ENCODE assay signal across 8 cellular contexts in the genomic region with DNA sequence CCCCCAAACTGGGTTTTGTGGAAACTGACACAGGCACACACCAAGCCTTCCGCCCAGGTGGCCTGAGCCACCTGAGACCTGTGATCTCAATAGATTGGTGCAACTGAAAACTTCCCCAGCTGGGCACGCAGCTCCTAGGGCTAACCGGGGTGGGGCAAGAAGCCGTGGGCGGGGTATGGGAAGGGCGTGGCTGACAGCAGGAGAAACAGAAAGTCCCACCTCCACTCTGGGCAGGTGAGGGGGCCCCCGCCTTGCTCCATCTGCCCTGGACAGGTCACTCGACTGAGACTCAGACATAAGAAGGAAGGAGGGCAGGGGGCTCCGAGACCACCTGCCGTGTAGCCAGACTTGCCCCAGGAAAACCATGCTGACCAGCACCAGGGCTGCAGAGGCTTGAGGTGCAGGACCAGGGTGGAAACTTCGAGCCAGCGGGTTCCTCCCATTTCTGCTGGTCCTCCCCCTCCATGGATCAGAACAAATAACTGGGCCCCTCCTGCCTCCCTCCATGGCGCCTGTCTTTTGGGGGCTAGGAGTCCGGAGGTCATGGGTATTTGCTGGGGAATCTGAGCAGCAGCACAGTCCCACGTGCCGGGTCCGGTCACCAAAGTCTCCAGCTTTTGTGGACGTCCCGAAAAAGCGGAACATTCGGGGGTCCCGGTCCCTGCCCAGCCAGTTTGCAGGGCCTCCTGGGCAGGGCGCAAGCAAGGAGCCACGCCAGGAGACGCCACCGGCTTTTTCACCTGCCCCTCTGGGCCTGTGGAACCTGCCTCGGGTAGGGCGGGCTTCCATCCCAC. TPM values are rescaled to one million over a fixed set of nuclear protein-coding genes. Genes with fewer than 3 reads are reported as not detected.
DNase-seq lines count a peak whose midpoint lies in the region; ATAC-seq and TF ChIP-seq lines count a peak whose summit lies in the region.

No MANE protein-coding gene starts in this region.

- intact Hi-C loops in colonic mucosa (cut with DNase I), result loop anchor here (5.0 kb wide), 1 partner anchor 57 kb away; no protein-coding TSS in a partner anchor

- TF ChIP-seq CTCF in colonic mucosa (IDR thresholded peaks at IDR 0.05), result no peak
- no peak for TF ChIP-seq CTCF in lung (IDR thresholded peaks at IDR 0.05; ENCODE audit: control extremely low read depth, extremely low read depth)

- H3K9me3 ChIP-seq in MG63, result no peaks in the 10 kb centered on the region
- no peaks in the 10 kb centered on the region for H3K9me3 ChIP-seq in colonic mucosa
- no peaks in the 10 kb centered on the region for H3K9me3 ChIP-seq in lung (ENCODE audit: control insufficient read depth in 2 of 2, insufficient read depth in 1 of 2, low read length in 1 of 2)

- no peaks in the 10 kb centered on the region for H3K27me3 ChIP-seq in MG63
- H3K27me3 ChIP-seq in colonic mucosa, result no peaks in the 10 kb centered on the region
- no peaks in the 10 kb centered on the region for H3K27me3 ChIP-seq in lung (ENCODE audit: control insufficient read depth, insufficient read depth)

- H3K36me3 ChIP-seq in MG63 (peaks cover 28% of the 10 kb centered on the region), colonic mucosa (no peaks in the 10 kb centered on the region), lung (ENCODE audit: control insufficient read depth in 2 of 2, insufficient read depth in 2 of 2, low read length in 2 of 2) (no peaks in the 10 kb centered on the region)

- H3K4me3 ChIP-seq in MG63 (peak overlapping the region; percentile 62), colonic mucosa (peak overlapping the region; percentile 58), lung (peak overlapping the region; percentile 65)

- in situ Hi-C loops in Caki2 (cut with HindIII; ENCODE audit: low pct_unique_long_range_greater_than_20kb, low sequenced_read_pairs), result no loop called here

- DNase-seq in Caki2 (ENCODE audit: low read depth) (peak; percentile 58), MG63 (peak; percentile 68), colonic mucosa (peak; percentile 94), lung (ENCODE audit: low spot score) (peak; percentile 91), NCI-H1930 (lab: John Stamatoyannopoulos, UW) (no peak)
- DNase-seq in stimulated activated CD8-positive, alpha-beta memory T cell treated with anti-CD3 and anti-CD28 coated beads, Interleukin-15, amount 100 ng/mL, for 4 hours (ENCODE audit: low read depth in 2 of 2), result peak; percentile 19 to 26

- H3K27ac ChIP-seq in colonic mucosa (peak overlapping the region; percentile 74), lung (ENCODE audit: low read depth in 1 of 2, low read length in 1 of 2) (peak overlapping the region; percentile 54 to 91)

- H3K9ac ChIP-seq in colonic mucosa (ENCODE audit: low read depth in 2 of 2, low read length in 2 of 2), result peak overlapping the region; percentile 78 to 81

- H3K4me1 ChIP-seq in colonic mucosa (peaks cover 10% of the 10 kb centered on the region), lung (ENCODE audit: control insufficient read depth in 2 of 2, insufficient read depth in 2 of 2, low read length in 2 of 2) (peaks cover 10 to 17% of the 10 kb centered on the region in 2 donors)

- WGBS in lung, 2 donors, result 4 to 5% methylated on average over 28 of the region's 28 CpGs

- ATAC-seq in activated CD4-positive, CD25-positive, alpha-beta regulatory T cell treated with anti-CD3 and anti-CD28 coated beads, Interleukin-2, amount 50 U/mL, for 24 hours, result peak; percentile 53 to 68
- ATAC-seq in lung (ENCODE audit: insufficient read depth, low FRiP score) (peak; percentile 79), GM18868 (IDR thresholded peaks at IDR 0.05; ENCODE audit: unreplicated experiment) (no peak)

RNA-seq across cellular contexts. Expression of a gene that starts 1.3 kb away (rescaled TPM):
- 70.1 and 77.2 TPM in 2 replicates for total RNA-seq in Caki2 (2014; rRNA removed; shearing (Covaris generic); ENCODE audit: low replicate concordance)
- 127 and 145 TPM in 2 replicates for total RNA-seq in MG63 (2014; rRNA removed; shearing (Covaris generic); ENCODE audit: low replicate concordance)
- 10 to 100 TPM; 42.8 to 86.1 TPM for total RNA-seq in colonic mucosa
- total RNA-seq in lung, result 100 to 1,000 TPM in 1 of 2 donors, 10 to 100 TPM in 1; 95.6 to 176 TPM
- 10 to 100 TPM; 47.5 to 88.2 TPM for polyA plus RNA-seq in lung

RNA-seq across cellular contexts. Expression of a gene that starts 20.9 kb away (rescaled TPM):
- 0.35 TPM in 1 of 2 replicates, not detected in the other for total RNA-seq in Caki2 (2014; rRNA removed; shearing (Covaris generic); ENCODE audit: low replicate concordance)
- total RNA-seq in MG63 (2014; rRNA removed; shearing (Covaris generic); ENCODE audit: low replicate concordance), result 0.67 TPM in 1 of 2 replicates, not detected in the other
- total RNA-seq in colonic mucosa, result under 1 TPM; 0.72 to 0.82 TPM
- 1 to 10 TPM; 8.2 to 8.3 TPM for total RNA-seq in lung
- 1 to 10 TPM in 1 of 2 donors, under 1 TPM in 1; 0.39 to 1.7 TPM for polyA plus RNA-seq in lung

RNA-seq across cellular contexts. Expression of a gene that starts 55.9 kb away (rescaled TPM):
- 345 and 478 TPM in 2 replicates for total RNA-seq in Caki2 (2014; rRNA removed; shearing (Covaris generic); ENCODE audit: low replicate concordance)
- 204 and 434 TPM in 2 replicates for total RNA-seq in MG63 (2014; rRNA removed; shearing (Covaris generic); ENCODE audit: low replicate concordance)
- total RNA-seq in colonic mucosa, result 100 to 1,000 TPM; 635 to 674 TPM
- total RNA-seq in lung, result 100 to 1,000 TPM; 183 to 479 TPM
- 100 to 1,000 TPM; 229 to 261 TPM for polyA plus RNA-seq in lung

Comparison
In these comparisons a context has a peak if more than half of its experiments do, and no peak if none do; other contexts are left out.
1. DNase-seq: peak in Caki2 (single experiment), MG63 (single experiment), colonic mucosa (single experiment), lung (single experiment) and stimulated activated CD8-positive, alpha-beta memory T cell treated with anti-CD3 and anti-CD28 coated beads, Interleukin-15, amount 100 ng/mL, for 4 hours (2 of 2); none in NCI-H1930 (0 of 2).
2. Peak in every context shown above with its lines, with median percentiles within 50 percentile points of each other: H3K4me3 ChIP-seq.